In genomic region chr6:118982256-118982911, GRCh38 we compare ENCODE assay signal across 21 cellular contexts. TPM values are rescaled to one million over a fixed set of nuclear protein-coding genes. Genes with fewer than 3 reads are reported as not detected.
A peak's percentile ranks its signal among the peaks of the same experiment; 100 is the strongest.
DNase-seq lines count a peak whose midpoint lies in the region; FAIRE-seq and TF ChIP-seq lines count a peak whose summit lies in the region.
"Had no signal": no experiment of that assay in that cellular context is flagged by ENCODE, and none has a peak within 500 bp of the region (broad histone marks: within the 10 kb centered on the region; RNA-seq: fewer than 3 reads in every experiment).

No MANE protein-coding gene starts in this region.

- no TSS peak for BruUV-seq in A673 (replicated peaks; lab: Mats Ljungman, UMichigan)

- H3K4me1 ChIP-seq in A673 (ENCODE audit: insufficient read depth, low read length, poor library complexity, severe bottlenecking) (no peaks in the 10 kb centered on the region), SJCRH30 (peaks cover 23% of the 10 kb centered on the region)
- H3K4me1 ChIP-seq: BLaER1 treated with 17β-estradiol and CSF1 and Interleukin-3, amounts not matched to agents 10 nM and 100 nM had no signal

- H3K27me3 ChIP-seq in A673 (replicated peaks; ENCODE audit: insufficient read depth, low read depth, low read length, poor library complexity) (no peaks in the 10 kb centered on the region), SJCRH30 (no peaks in the 10 kb centered on the region)
- H3K27me3 ChIP-seq: BLaER1 treated with 17β-estradiol and CSF1 and Interleukin-3, amounts not matched to agents 10 nM and 100 nM had no signal

- no peak overlapping the region for H3K27ac ChIP-seq in A673 (ENCODE audit: low read depth, low read length, poor library complexity, severe bottlenecking)
- no peak overlapping the region for H3K27ac ChIP-seq in SJCRH30
- H3K27ac ChIP-seq: BLaER1 treated with 17β-estradiol and CSF1 and Interleukin-3, amounts not matched to agents 10 nM and 100 nM; GM23248; HL-60; PC-9; RWPE1 had no signal

- no peak for TF ChIP-seq CTCF in A673 (conservative IDR thresholded peaks at IDR 0.05; ENCODE audit: low read depth, low read length)

- intact Hi-C loops in A673 (cut with micrococcal nuclease; ENCODE audit: unreplicated experiment): no loop called here

- CTCF ChIA-PET in A673 (lab: Charles Lee): no interaction called here

- H3K4me3 ChIP-seq in A673 (ENCODE audit: low read depth, low read length, poor library complexity, severe bottlenecking) (no peak overlapping the region), SJCRH30 (no peak overlapping the region)
- H3K4me3 ChIP-seq: BLaER1 treated with 17β-estradiol and CSF1 and Interleukin-3, amounts not matched to agents 10 nM and 100 nM; GM23248; PC-9 had no signal

- POLR2A ChIA-PET in A673 (lab: Charles Lee; ENCODE audit: low non-redundant PET): no interaction called here

- FAIRE-seq in A204.1 (lab: Jason Lieb, UNC): peak; percentile 32

- DNase-seq in A673 (ENCODE audit: low spot score): peak; percentile 35
- peak; percentile 18 for DNase-seq in NCI-H2171 (lab: John Stamatoyannopoulos, UW)
- peak; percentile 9 to 42 for DNase-seq in SJCRH30
- no peak for DNase-seq in GDM1 (lab: John Stamatoyannopoulos, UW)
- no peak for DNase-seq in NCI-H510A treated with DMSO at 0.1 percent for 48 hours (lab: John Stamatoyannopoulos, UW)
- no peak for DNase-seq in germinal center (ENCODE audit: low spot score)
- DNase-seq: CD8-positive, alpha-beta T cell; DMS79; GM23248; H9; MV-4-11; NCI-H1105 treated with DMSO at 0.1 percent for 48 hours; NCI-H2029 treated with DMSO at 0.1 percent for 48 hours; PC-9; SHP77 treated with DMSO at 0.1 percent for 48 hours; SK-N-SH; T-helper 2 cell had no signal

- H3K36me3 ChIP-seq in A673 (ENCODE audit: insufficient read depth, low read length, poor library complexity, severe bottlenecking): no peaks in the 10 kb centered on the region
- no peaks in the 10 kb centered on the region; the same call in 1 of the 2 replicates for H3K36me3 ChIP-seq in SJCRH30
- H3K36me3 ChIP-seq: BLaER1 treated with 17β-estradiol and CSF1 and Interleukin-3, amounts not matched to agents 10 nM and 100 nM had no signal

- H3K9me3 ChIP-seq in A673 (ENCODE audit: low read depth, low read length, poor library complexity, severe bottlenecking) (no peaks in the 10 kb centered on the region), SJCRH30 (replicated peaks) (no peaks in the 10 kb centered on the region)
- H3K9me3 ChIP-seq: BLaER1 treated with 17β-estradiol and CSF1 and Interleukin-3, amounts not matched to agents 10 nM and 100 nM; SK-N-SH had no signal

RNA-seq across cellular contexts. Expression of gene MCM9, which starts 47.4 kb away (rescaled TPM):
- 14.3 and 16.9 TPM in 2 replicates for total RNA-seq in A673 (2021)
- total RNA-seq in SJCRH30 (2014; rRNA removed; shearing (Covaris generic)): 16.1 and 18.1 TPM in 2 replicates

Comparison
In these comparisons a context has a peak if more than half of its experiments do, and no peak if none do; other contexts are left out.
1. DNase-seq: peak in A673 (single experiment), NCI-H2171 (single experiment) and SJCRH30 (2 of 2); none in GDM1 (single experiment), NCI-H510A treated with DMSO at 0.1 percent for 48 hours (single experiment) and germinal center (single experiment).